ENCODE assay signal across 9 cellular contexts in the genomic region with DNA sequence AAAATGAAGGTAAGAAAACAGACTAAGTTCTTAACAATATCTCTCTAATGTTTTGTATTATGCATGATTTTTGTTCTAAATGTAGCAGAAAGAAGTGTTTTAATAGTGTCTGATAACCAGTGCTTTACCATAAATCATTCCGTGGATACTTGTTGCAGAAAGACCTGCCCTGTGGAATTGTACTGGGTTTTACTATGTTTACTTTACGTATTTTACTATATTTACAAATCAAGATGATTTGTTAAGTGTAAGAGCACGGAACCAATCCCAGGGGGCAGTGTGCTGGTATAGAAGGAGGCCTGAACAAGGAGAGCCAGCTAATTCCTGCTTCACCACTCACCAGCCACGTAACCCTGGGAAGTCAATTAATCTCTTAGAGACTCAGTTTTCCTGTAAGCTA. TPM values are rescaled to one million over a fixed set of nuclear protein-coding genes. Genes with fewer than 3 reads are reported as not detected.
DNase-seq lines count a peak whose midpoint lies in the region; ATAC-seq and TF ChIP-seq lines count a peak whose summit lies in the region.
"Had no signal": no experiment of that assay in that cellular context is flagged by ENCODE, and none has a peak within 500 bp of the region (broad histone marks: within the 10 kb centered on the region; RNA-seq: fewer than 3 reads in every experiment).

No MANE protein-coding gene starts in this region.

- H3K9me3 ChIP-seq in right atrium auricular region = no peaks in the 10 kb centered on the region
- H3K9me3 ChIP-seq in OCI-LY3 (ENCODE audit: insufficient read depth, low read length) = no peaks in the 10 kb centered on the region

- H3K4me3 ChIP-seq in right atrium auricular region (no peak overlapping the region), OCI-LY3 (ENCODE audit: low read length) (no peak overlapping the region), fibroblast of mammary gland (ENCODE audit: control insufficient read depth, low read depth, low read length) (no peak overlapping the region)

- no peak overlapping the region for H2AFZ ChIP-seq in OCI-LY3 (ENCODE audit: low read depth, low read length)

- no peaks in the 10 kb centered on the region for H3K4me1 ChIP-seq in right atrium auricular region
- peaks cover 22% of the 10 kb centered on the region for H3K4me1 ChIP-seq in OCI-LY3 (ENCODE audit: low read length)

- no peak overlapping the region for H3K9ac ChIP-seq in OCI-LY3 (ENCODE audit: low read length)

- ATAC-seq in left ventricle myocardium superior (peak; percentile 43), HG03354 (IDR thresholded peaks at IDR 0.05; ENCODE audit: poor library complexity, severe bottlenecking, unreplicated experiment) (no peak), GM18873 (IDR thresholded peaks at IDR 0.05; ENCODE audit: low FRiP score, unreplicated experiment) (no peak)

- H3K36me3 ChIP-seq in right atrium auricular region (no peaks in the 10 kb centered on the region), OCI-LY3 (replicated peaks; ENCODE audit: low read depth, low read length) (no peaks in the 10 kb centered on the region)

- H4K20me1 ChIP-seq in OCI-LY3 (ENCODE audit: insufficient read depth, low read length) = no peaks in the 10 kb centered on the region

- no peaks in the 10 kb centered on the region for H3K79me2 ChIP-seq in OCI-LY3 (ENCODE audit: low read length)

- H3K27me3 ChIP-seq in right atrium auricular region = no peaks in the 10 kb centered on the region
- H3K27me3 ChIP-seq in OCI-LY3 (ENCODE audit: low read depth, low read length) = 0 out of 2 replicates have a peak, but pooled peaks cover 6% of the 10 kb centered on the region

- TF ChIP-seq CTCF in right atrium auricular region (IDR thresholded peaks at IDR 0.05) (no peak), OCI-LY3 (IDR thresholded peaks at IDR 0.05; ENCODE audit: low read depth, low read length) (peak; percentile 26; the same call in 1 of the 2 replicates), fibroblast of mammary gland (conservative IDR thresholded peaks at IDR 0.05; ENCODE audit: control insufficient read depth, insufficient read depth, low read depth, low read length) (peak; percentile 29)

- intact Hi-C loops in left ventricle myocardium superior (cut with micrococcal nuclease) = no loop called here

- DNase-seq in left ventricle myocardium superior (no peak), right atrium auricular region (ENCODE audit: low spot score) (no peak), fibroblast of mammary gland (ENCODE audit: low read depth) (peak; percentile 43), NOMO-1 (lab: John Stamatoyannopoulos, UW; ENCODE audit: unreplicated experiment in 2 of 2) (no peak), kidney glomerular epithelial cell (lab: John Stamatoyannopoulos, UW) (no peak)

- H3K27ac ChIP-seq in right atrium auricular region = no peak overlapping the region
- H3K27ac ChIP-seq in OCI-LY3 (ENCODE audit: low read length) = no peak overlapping the region
- H3K27ac ChIP-seq: HL-60 had no signal

- H3K4me2 ChIP-seq in OCI-LY3 (ENCODE audit: low read length) = no peak overlapping the region

RNA-seq across cellular contexts. Expression of a gene that starts 1.4 kb away (rescaled TPM):
- total RNA-seq in left ventricle myocardium superior = not detected
- total RNA-seq in right atrium auricular region = not detected

RNA-seq across cellular contexts. Expression of a gene that starts 30.7 kb away (rescaled TPM):
- 167 TPM for total RNA-seq in left ventricle myocardium superior
- total RNA-seq in right atrium auricular region = 100 to 1,000 TPM; 116 to 135 TPM

Comparison
In these comparisons a context has a peak if more than half of its experiments do, and no peak if none do; other contexts are left out.
1. CTCF ChIP-seq: peak in OCI-LY3 (single experiment) and fibroblast of mammary gland (single experiment); none in right atrium auricular region (0 of 2).